7 cellular contexts compared by ENCODE assay signal in the genomic region with DNA sequence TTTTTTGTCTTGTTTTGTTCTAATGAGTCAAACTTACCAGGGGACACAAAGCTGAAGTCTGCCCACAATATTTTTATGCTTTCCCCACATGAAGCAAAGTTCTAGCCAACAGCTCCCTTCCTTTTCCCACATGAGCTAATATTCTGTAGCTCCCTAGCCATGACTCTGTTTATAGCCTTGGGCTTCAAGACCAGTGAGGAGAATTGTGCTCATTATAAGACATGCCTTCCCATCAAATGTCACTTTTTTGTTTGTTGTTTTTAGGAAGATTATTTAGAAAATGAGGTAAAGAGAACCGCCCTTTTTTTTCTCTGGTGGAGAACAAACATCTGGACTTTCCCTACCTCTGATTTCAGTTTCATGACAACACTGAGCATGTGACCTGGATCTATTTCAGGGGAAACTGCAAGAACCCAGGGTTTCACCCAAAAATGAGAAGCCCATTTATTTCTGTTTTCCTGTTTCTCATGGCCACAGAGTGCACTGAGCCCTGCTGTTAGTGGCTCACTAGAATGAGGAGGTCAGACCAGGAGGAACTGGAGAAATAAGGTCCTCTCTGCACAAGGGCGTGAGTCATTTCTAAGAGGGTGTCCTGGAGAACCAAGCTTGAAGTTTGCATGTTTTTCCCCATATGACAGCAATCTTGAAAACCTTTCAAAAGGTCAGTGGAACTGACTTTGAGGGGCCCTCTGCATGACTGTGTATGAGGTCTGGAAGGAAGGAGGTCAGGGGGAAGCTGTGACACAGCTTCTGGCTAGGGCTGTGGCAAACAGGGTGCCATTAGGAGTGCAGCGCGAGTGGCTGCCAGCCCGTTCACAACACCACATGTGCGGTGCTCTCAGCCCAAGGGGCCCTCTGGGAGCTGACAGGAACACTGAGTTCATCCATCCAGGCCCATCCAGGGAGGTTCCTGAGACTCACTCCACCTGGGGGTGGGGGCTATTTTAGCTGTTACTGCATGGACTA. TPM values are rescaled to one million over a fixed set of nuclear protein-coding genes. Genes with fewer than 3 reads are reported as not detected.
DNase-seq lines count a peak whose midpoint lies in the region; ATAC-seq and TF ChIP-seq lines count a peak whose summit lies in the region.

No MANE protein-coding gene starts in this region.

- ATAC-seq in GM18519 (IDR thresholded peaks at IDR 0.05; ENCODE audit: low FRiP score, unreplicated experiment) (peak; percentile 78), GM21619 (IDR thresholded peaks at IDR 0.05; ENCODE audit: unreplicated experiment) (peak; percentile 92), gastrocnemius medialis (peak; percentile 57 to 64)

- H3K9ac ChIP-seq in KMS-11 (peak overlapping the region; percentile 22; the same call in 1 of the 2 replicates), duodenal mucosa (ENCODE audit: low read depth in 1 of 2, low read length in 2 of 2) (no peak overlapping the region)

- intact Hi-C loops in gastrocnemius medialis (cut with DNase I; ENCODE audit: low total_unique reads) = loop anchor here (5.0 kb wide), 1 partner anchor 41 kb away; no protein-coding TSS in a partner anchor

- H3K79me2 ChIP-seq in KMS-11 (ENCODE audit: insufficient read depth, low read depth) = no peaks in the 10 kb centered on the region

- TF ChIP-seq CTCF in KMS-11 (conservative IDR thresholded peaks at IDR 0.05; ENCODE audit: low read depth, low read length) (no peak), gastrocnemius medialis (IDR thresholded peaks at IDR 0.05 in 4 of 5, conservative IDR thresholded peaks at IDR 0.05 in 1 of 5) (no peak)

- DNase-seq in gastrocnemius medialis = peak; percentile 49 to 77
- DNase-seq in glomerular visceral epithelial cell (ENCODE audit: extremely low spot score) = no peak
- no peak for DNase-seq in cerebellum (ENCODE audit: low spot score)

- H3K27me3 ChIP-seq in KMS-11 (ENCODE audit: insufficient read depth, low read depth) = no peaks in the 10 kb centered on the region
- no peaks in the 10 kb centered on the region for H3K27me3 ChIP-seq in duodenal mucosa (ENCODE audit: control insufficient read depth in 1 of 2, insufficient read depth in 2 of 2, low read length in 2 of 2)
- H3K27me3 ChIP-seq in gastrocnemius medialis = no peaks in the 10 kb centered on the region

- H3K4me2 ChIP-seq in KMS-11 = peak overlapping the region; percentile 64

- H3K36me3 ChIP-seq in KMS-11 (ENCODE audit: insufficient read depth) = no peaks in the 10 kb centered on the region
- H3K36me3 ChIP-seq in duodenal mucosa (ENCODE audit: control insufficient read depth in 1 of 2, insufficient read depth in 2 of 2, low read length in 2 of 2) = no peaks in the 10 kb centered on the region
- no peaks in the 10 kb centered on the region for H3K36me3 ChIP-seq in gastrocnemius medialis

- in situ Hi-C loops in gastrocnemius medialis (cut with MboI; ENCODE audit: low sequenced_read_pairs in 4 of 4) = no loop called here

- H3K9me3 ChIP-seq in duodenal mucosa (ENCODE audit: control insufficient read depth in 1 of 2, low read length in 2 of 2) (no peaks in the 10 kb centered on the region), gastrocnemius medialis (no peaks in the 10 kb centered on the region)

- no peaks in the 10 kb centered on the region for H4K20me1 ChIP-seq in KMS-11 (ENCODE audit: insufficient read depth)

- TF ChIP-seq POLR2A in gastrocnemius medialis (IDR thresholded peaks at IDR 0.05) = no peak

- peak overlapping the region; percentile 22; the same call in 1 of the 2 replicates for H2AFZ ChIP-seq in KMS-11 (ENCODE audit: low read depth)

- H3K27ac ChIP-seq in KMS-11 (peak overlapping the region; percentile 64), duodenal mucosa (ENCODE audit: low read depth, low read length) (peak overlapping the region; percentile 3), gastrocnemius medialis (peak overlapping the region; percentile 23 to 62 (median 52))

- H3K4me1 ChIP-seq in KMS-11 (ENCODE audit: low read depth, poor library complexity, severe bottlenecking) (peaks cover 32% of the 10 kb centered on the region), duodenal mucosa (ENCODE audit: control insufficient read depth in 1 of 2, insufficient read depth in 2 of 2, low read length in 2 of 2) (peaks cover 8 to 9% of the 10 kb centered on the region in 2 donors), gastrocnemius medialis (peaks cover 0 to 22% of the 10 kb centered on the region in 2 donors)

- H3K4me3 ChIP-seq in KMS-11 (IDR thresholded peaks at IDR 0.05; ENCODE audit: insufficient read depth, low read depth, low read length) (no peak overlapping the region), duodenal mucosa (ENCODE audit: low read depth in 1 of 2, low read length in 2 of 2) (no peak overlapping the region), gastrocnemius medialis (no peak overlapping the region)

RNA-seq across cellular contexts. Expression of gene CHST7, which starts 55.1 kb away (rescaled TPM):
- total RNA-seq in gastrocnemius medialis (10 to 100 TPM; 15.1 to 16.9 (median 15.8) TPM), cerebellum (12.2 TPM)

Comparison
In these comparisons a context has a peak if more than half of its experiments do, and no peak if none do; other contexts are left out.
1. H3K27ac ChIP-seq: peak in every context shown above with its lines; median percentile 64 in KMS-11; 52 in gastrocnemius medialis; 3 in duodenal mucosa.
2. DNase-seq: peak in gastrocnemius medialis (2 of 2); none in glomerular visceral epithelial cell (single experiment) and cerebellum (single experiment).
3. Peak in every context shown above with its lines, with median percentiles within 50 percentile points of each other: ATAC-seq.